In genomic region chr12:94979941-94980340, GRCh38 we compare ENCODE assay signal across 27 cellular contexts.
"Had no signal": no experiment of that assay in that cellular context is flagged by ENCODE, and none has a peak within 500 bp of the region (broad histone marks: within the 10 kb centered on the region; RNA-seq: fewer than 3 reads in every experiment).

No MANE protein-coding gene starts in this region.

- H3K27ac ChIP-seq: left lung, lower lobe of right lung, pancreas, prostate gland, skin epidermis, stomach, suprapubic skin, thoracic aorta, tibial artery, upper lobe of right lung had no signal

- H3K27me3 ChIP-seq: left lung, pancreas, stomach, suprapubic skin, tibial artery, upper lobe of right lung had no signal

- H3K4me3 ChIP-seq: left lung, lower lobe of right lung, pancreas, prostate gland, skin epidermis, stomach, suprapubic skin, thoracic aorta, tibial artery, upper lobe of right lung had no signal

- DNase-seq: kidney; left colon; left lung; lower lobe of right lung; mesendoderm; naive B cell; nucleus accumbens; pancreas; posterior cingulate gyrus; retina; right cardiac atrium; stimulated activated CD4-positive, alpha-beta T cell treated with anti-CD3 and anti-CD28 coated beads, Interleukin-12 subunit alpha, Interleukin-12 subunit beta, amount 100 ng/mL, for 4 hours; stimulated activated CD4-positive, alpha-beta T cell treated with anti-CD3 and anti-CD28 coated beads, Interleukin-15, amount 100 ng/mL, for 24 hours; stimulated activated CD4-positive, alpha-beta T cell treated with anti-CD3 and anti-CD28 coated beads, Interleukin-2, amount 100 ng/mL, for 24 hours; stimulated activated CD4-positive, alpha-beta T cell treated with anti-CD3 and anti-CD28 coated beads, Interleukin-4, amount 100 ng/mL, for 1 hour; stimulated activated naive B cell treated with anti-CD40 and anti-IgM and Interleukin-4, amounts not matched to agents 10 μg/mL and 1 μg/mL and 100 μg/mL, for 72 hours; stimulated activated naive CD8-positive, alpha-beta T cell treated with anti-CD3 and anti-CD28 coated beads, Interleukin-15, Interleukin-2, amounts not matched to agents 100 U/mL and 50 U/mL, for 24 hours; stomach; tibial artery; upper lobe of right lung had no signal

- H3K9me3 ChIP-seq: left lung, lower lobe of right lung, pancreas, prostate gland, stomach, suprapubic skin, thoracic aorta, tibial artery, upper lobe of right lung had no signal

- H3K4me3 Mint-ChIP-seq: mesothelial cell of epicardium; naive B cell; natural killer cell treated with Interleukin-12 subunit alpha and Interleukin-12 subunit beta and Interleukin-15 and Interleukin-18, amount 100 ng/mL, for 72 hours; neural crest cell; stimulated activated naive B cell treated with anti-CD40 and anti-IgM and Interleukin-4, amounts not matched to agents 10 μg/mL and 1 μg/mL and 100 μg/mL, for 72 hours had no signal

- H3K4me1 ChIP-seq: left lung, lower lobe of right lung, pancreas, prostate gland, suprapubic skin, tibial artery, upper lobe of right lung had no signal

- H3K4me1 Mint-ChIP-seq: neural crest cell had no signal

- H3K27me3 Mint-ChIP-seq: naive B cell; natural killer cell treated with Interleukin-12 subunit alpha and Interleukin-12 subunit beta and Interleukin-15 and Interleukin-18, amount 100 ng/mL, for 72 hours; stimulated activated naive B cell treated with anti-CD40 and anti-IgM and Interleukin-4, amounts not matched to agents 10 μg/mL and 1 μg/mL and 100 μg/mL, for 72 hours had no signal

- H3K36me3 ChIP-seq: pancreas, prostate gland, upper lobe of right lung had no signal

- H3K27ac Mint-ChIP-seq: mesothelial cell of epicardium; stimulated activated naive B cell treated with anti-CD40 and anti-IgM and Interleukin-4, amounts not matched to agents 10 μg/mL and 1 μg/mL and 100 μg/mL, for 72 hours had no signal

- H3K9me3 Mint-ChIP-seq: mesothelial cell of epicardium; naive B cell; natural killer cell treated with Interleukin-12 subunit alpha and Interleukin-12 subunit beta and Interleukin-15 and Interleukin-18, amount 100 ng/mL, for 72 hours; neural crest cell; stimulated activated naive B cell treated with anti-CD40 and anti-IgM and Interleukin-4, amounts not matched to agents 10 μg/mL and 1 μg/mL and 100 μg/mL, for 72 hours had no signal
